ENCODE assay signal across 8 cellular contexts in the genomic region with DNA sequence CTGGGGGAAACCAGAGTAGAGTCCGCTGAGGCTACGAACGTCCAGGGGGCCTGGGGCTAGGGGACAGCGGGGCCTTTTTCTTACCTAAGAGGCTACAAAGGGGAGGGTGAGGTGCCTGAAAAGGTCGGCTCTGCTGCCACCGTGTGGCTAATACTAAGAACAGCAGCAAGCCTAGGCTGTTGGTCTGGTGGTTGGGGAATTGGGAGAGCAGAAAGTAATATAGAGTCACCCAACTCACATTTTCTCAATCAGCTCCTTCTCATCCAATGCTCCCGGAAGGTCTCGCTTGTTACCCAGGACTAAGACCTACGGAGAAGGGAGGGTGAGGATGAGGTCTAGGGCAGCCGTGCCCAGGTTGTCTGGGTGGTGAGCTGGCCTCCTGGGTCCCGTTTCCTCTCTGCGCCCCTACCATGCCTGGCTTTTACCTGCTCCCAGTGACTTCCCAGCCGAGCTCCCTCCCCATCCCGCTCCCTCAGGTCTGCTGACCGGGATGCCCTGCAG. TPM values are rescaled to one million over a fixed set of nuclear protein-coding genes. Genes with fewer than 3 reads are reported as not detected.
DNase-seq lines count a peak whose midpoint lies in the region; ATAC-seq, FAIRE-seq and TF ChIP-seq lines count a peak whose summit lies in the region.

No MANE protein-coding gene starts in this region.

- H3K27ac ChIP-seq in coronary artery = peak overlapping the region; percentile 55 to 65
- H3K27ac ChIP-seq in HepG2 (ENCODE audit: extremely low read length, insufficient read depth, low read length) = no peak overlapping the region

- no peaks in the 10 kb centered on the region for H3K9me3 ChIP-seq in HepG2 (ENCODE audit: low read length)

- intact Hi-C loops in HepG2 (cut with micrococcal nuclease; ENCODE audit: unreplicated experiment) = loop anchor here (1.0 kb wide), 2 partner anchors 13 to 136 kb away; a partner anchor contains a TSS

- H3K4me3 ChIP-seq in coronary artery = no peak overlapping the region
- no peak overlapping the region for H3K4me3 ChIP-seq in HepG2 (replicated peaks in 1 of 3; ENCODE audit: insufficient read depth in 1 of 3, low read depth in 2 of 3, low read length in 3 of 3)

- H3K9me3 Mint-ChIP-seq in stimulated activated naive B cell treated with anti-CD40 and anti-IgM and Interleukin-4, amounts not matched to agents 10 μg/mL and 1 μg/mL and 100 μg/mL, for 72 hours = no peaks in the 10 kb centered on the region

- no peak overlapping the region for H3K4me3 Mint-ChIP-seq in stimulated activated naive B cell treated with anti-CD40 and anti-IgM and Interleukin-4, amounts not matched to agents 10 μg/mL and 1 μg/mL and 100 μg/mL, for 72 hours

- peak; percentile 90 for FAIRE-seq in HepG2 (lab: Jason Lieb, UNC)

- H4K20me1 ChIP-seq in HepG2 (ENCODE audit: insufficient read depth, low read length) = 0 out of 2 replicates have a peak, but pooled peaks cover 5% of the 10 kb centered on the region

- H3K27ac Mint-ChIP-seq in stimulated activated naive B cell treated with anti-CD40 and anti-IgM and Interleukin-4, amounts not matched to agents 10 μg/mL and 1 μg/mL and 100 μg/mL, for 72 hours = no peak overlapping the region

- no peaks in the 10 kb centered on the region for H3K27me3 ChIP-seq in HepG2 (ENCODE audit: control insufficient read depth in 1 of 2, insufficient read depth in 2 of 2, low read length in 2 of 2)

- H3K36me3 ChIP-seq in HepG2 (replicated peaks in 1 of 2; ENCODE audit: control insufficient read depth in 1 of 2, insufficient read depth in 2 of 2, low read length in 2 of 2) = peaks cover 0 to 2% of the 10 kb centered on the region in 2 experiments; a peak in 1 of 5 replicates

- ATAC-seq in HG02852 (IDR thresholded peaks at IDR 0.05; ENCODE audit: unreplicated experiment) (peak; percentile 66), HepG2 (peak; percentile 92)
- peak; percentile 78 to 85 for ATAC-seq in activated CD4-positive, CD25-positive, alpha-beta regulatory T cell treated with anti-CD3 and anti-CD28 coated beads, Interleukin-2, amount 50 U/mL, for 24 hours
- peak; percentile 89 to 95 for ATAC-seq in stimulated activated naive B cell treated with anti-CD40 and anti-IgM and Interleukin-4, amounts not matched to agents 10 μg/mL and 1 μg/mL and 100 μg/mL, for 72 hours (replicated peaks)

- 0 out of 2 replicates have a peak, but pooled peaks cover 6% of the 10 kb centered on the region for H3K4me1 ChIP-seq in HepG2 (ENCODE audit: insufficient read depth, low read length)

- TF ChIP-seq CTCF in coronary artery (IDR thresholded peaks at IDR 0.05) = peak; percentile 82
- peak; percentile 86 for TF ChIP-seq CTCF in HepG2 (CRISPR knock-in tag; IDR thresholded peaks at IDR 0.05)

- BruUV-seq in HepG2 (replicated peaks; lab: Mats Ljungman, UMichigan) = no TSS peak

- no peak overlapping the region for H2AFZ ChIP-seq in HepG2 (ENCODE audit: low read length)

- no peak overlapping the region for H3K4me2 ChIP-seq in HepG2 (ENCODE audit: low read depth, low read length)

- CTCF ChIA-PET in HepG2 (lab: Yijun Ruan, JAX; ENCODE audit: low intra/inter-chr PET ratio, low total read pairs) = interaction anchor here (0.8 to 2.3 kb wide), 4 partner anchors 13 to 135 kb away, joined by 4 to 8 read pairs (median 5); a partner anchor contains a TSS

- WGBS in HepG2 (ENCODE audit: low lambda C conversion rate) = 26% methylated on average over 11 of the region's 15 CpGs

- no peak overlapping the region for H3K9ac ChIP-seq in HepG2 (ENCODE audit: insufficient read depth, low read depth, low read length)

- in situ Hi-C loops in HepG2 (cut with HindIII; ENCODE audit: extremely low pct_ligation_motif_present, low pct_unique_long_range_greater_than_20kb) = no loop called here

- TF ChIP-seq POLR2A in HepG2 (IDR thresholded peaks at IDR 0.05; ENCODE audit: insufficient read depth in 1 of 2, low read depth in 2 of 2, low read length in 2 of 2) = no peak

- POLR2A ChIA-PET in HepG2 (lab: Yijun Ruan, JAX) = interaction anchor here (1.8 kb wide), 1 partner anchor 125 kb away, joined by 5 read pairs; a partner anchor contains a TSS

- peak; percentile 58 for TF ChIP-seq RAD21 in HepG2 (CRISPR knock-in tag; IDR thresholded peaks at IDR 0.05)

- peak; percentile 72 for DNase-seq in ELR (ENCODE audit: low read depth)
- DNase-seq in NCI-H226 = peak; percentile 44
- no peak for DNase-seq in coronary artery (ENCODE audit: low spot score)
- peak; percentile 52 for DNase-seq in HepG2 (ENCODE audit: low spot score)
- DNase-seq in stimulated activated naive B cell treated with anti-CD40 and anti-IgM and Interleukin-4, amounts not matched to agents 10 μg/mL and 1 μg/mL and 100 μg/mL, for 72 hours = peak; percentile 32
- DNase-seq in ureter (ENCODE audit: low spot score) = no peak

- no peaks in the 10 kb centered on the region for H3K79me2 ChIP-seq in HepG2 (ENCODE audit: insufficient read depth, low read length)

- no peak for TF ChIP-seq EP300 in HepG2 (IDR thresholded peaks at IDR 0.05; ENCODE audit: low read depth in 2 of 2, low read length in 2 of 2)
- no peak for TF ChIP-seq EP300 in HepG2 (CRISPR knock-in tag; IDR thresholded peaks at IDR 0.05; ENCODE audit: borderline replicate concordance)

- peaks cover 22 to 46% of the 10 kb centered on the region in 2 donors for H3K36me3 Mint-ChIP-seq in stimulated activated naive B cell treated with anti-CD40 and anti-IgM and Interleukin-4, amounts not matched to agents 10 μg/mL and 1 μg/mL and 100 μg/mL, for 72 hours

- peaks cover 7 to 15% of the 10 kb centered on the region in 2 donors for H3K4me1 Mint-ChIP-seq in stimulated activated naive B cell treated with anti-CD40 and anti-IgM and Interleukin-4, amounts not matched to agents 10 μg/mL and 1 μg/mL and 100 μg/mL, for 72 hours

- H3K27me3 Mint-ChIP-seq in stimulated activated naive B cell treated with anti-CD40 and anti-IgM and Interleukin-4, amounts not matched to agents 10 μg/mL and 1 μg/mL and 100 μg/mL, for 72 hours = no peaks in the 10 kb centered on the region

RNA-seq across cellular contexts. Expression of a gene that starts 9.3 kb away (rescaled TPM):
- 2.2 and 2.7 TPM in 2 replicates for total RNA-seq in HepG2 (2016; rRNA removed; fragmentation: Illumina TruSeq; extraction: Trizol)
- 1.4 and 1.7 TPM in 2 replicates for total RNA-seq in HepG2 (2016; cell fraction: cytosol; rRNA removed; fragmentation: Illumina TruSeq; extraction: Trizol; ENCODE audit: low read depth)
- 2.3 and 3.0 TPM in 2 replicates for total RNA-seq in HepG2 (2016; cell fraction: insoluble cytoplasmic fraction; rRNA removed; fragmentation: Illumina TruSeq; extraction: Trizol)
- 2.9 and 3.5 TPM in 2 replicates for total RNA-seq in HepG2 (2016; cell fraction: membrane; rRNA removed; fragmentation: Illumina TruSeq; extraction: Trizol)
- total RNA-seq in HepG2 (2016; cell fraction: nucleus; rRNA removed; fragmentation: Illumina TruSeq; extraction: Trizol) = 1.8 and 1.9 TPM in 2 replicates
- polyA plus RNA-seq in HepG2 (2011; rRNA removed) = 18.8 and 23.4 TPM in 2 replicates
- polyA plus RNA-seq in HepG2 (2011; cell fraction: cytosol; rRNA removed) = 16.2 and 20.4 TPM in 2 replicates
- polyA plus RNA-seq in HepG2 (2011; cell fraction: nucleus; rRNA removed) = 14.8 and 15.5 TPM in 2 replicates
- polyA plus RNA-seq in HepG2 (2012) = 3.9 and 8.1 TPM in 2 replicates
- 1.6 and 2.1 TPM in 2 replicates for polyA plus RNA-seq in HepG2 (2016; cell fraction: cytosol; fragmentation: Illumina TruSeq; extraction: Trizol; ENCODE audit: low read depth)
- polyA plus RNA-seq in HepG2 (2016; cell fraction: insoluble cytoplasmic fraction; fragmentation: Illumina TruSeq; extraction: Trizol; ENCODE audit: low read depth) = 2.6 and 2.8 TPM in 2 replicates
- 1.9 and 2.2 TPM in 2 replicates for polyA plus RNA-seq in HepG2 (2016; cell fraction: membrane; fragmentation: Illumina TruSeq; extraction: Trizol; ENCODE audit: low read depth)
- 4.0 and 9.1 TPM in 2 replicates for polyA plus RNA-seq in HepG2 (2016; cell fraction: nucleus; fragmentation: Illumina TruSeq; extraction: Trizol; ENCODE audit: insufficient read depth, low read depth)
- polyA minus RNA-seq in HepG2 (2011; rRNA and poly(A)+ RNA removed; ENCODE audit: low replicate concordance) = 7.2 and 18.3 TPM in 2 replicates
- polyA minus RNA-seq in HepG2 (2011; cell fraction: cytosol; rRNA and poly(A)+ RNA removed) = 10.6 and 11.2 TPM in 2 replicates
- polyA minus RNA-seq in HepG2 (2011; cell fraction: nucleus; rRNA and poly(A)+ RNA removed) = 5.2 and 6.1 TPM in 2 replicates
- 79.5 TPM for total RNA-seq in ureter

RNA-seq across cellular contexts. Expression of a gene that starts 12.6 kb away (rescaled TPM):
- total RNA-seq in HepG2 (2016; rRNA removed; fragmentation: Illumina TruSeq; extraction: Trizol) = not detected in 2 replicates
- total RNA-seq in HepG2 (2016; cell fraction: cytosol; rRNA removed; fragmentation: Illumina TruSeq; extraction: Trizol; ENCODE audit: low read depth) = not detected in 2 replicates
- total RNA-seq in HepG2 (2016; cell fraction: insoluble cytoplasmic fraction; rRNA removed; fragmentation: Illumina TruSeq; extraction: Trizol) = not detected in 2 replicates
- total RNA-seq in HepG2 (2016; cell fraction: membrane; rRNA removed; fragmentation: Illumina TruSeq; extraction: Trizol) = not detected in 2 replicates
- not detected in 2 replicates for total RNA-seq in HepG2 (2016; cell fraction: nucleus; rRNA removed; fragmentation: Illumina TruSeq; extraction: Trizol)
- 0.12 and 0.13 TPM in 2 replicates for polyA plus RNA-seq in HepG2 (2011; rRNA removed)
- 0.08 and 0.09 TPM in 2 replicates for polyA plus RNA-seq in HepG2 (2011; cell fraction: cytosol; rRNA removed)
- 0.19 and 0.21 TPM in 2 replicates for polyA plus RNA-seq in HepG2 (2011; cell fraction: nucleus; rRNA removed)
- 0.03 and 0.05 TPM in 2 replicates for polyA plus RNA-seq in HepG2 (2012)
- polyA plus RNA-seq in HepG2 (2016; cell fraction: cytosol; fragmentation: Illumina TruSeq; extraction: Trizol; ENCODE audit: low read depth) = not detected in 2 replicates
- not detected in 2 replicates for polyA plus RNA-seq in HepG2 (2016; cell fraction: insoluble cytoplasmic fraction; fragmentation: Illumina TruSeq; extraction: Trizol; ENCODE audit: low read depth)
- not detected in 2 replicates for polyA plus RNA-seq in HepG2 (2016; cell fraction: membrane; fragmentation: Illumina TruSeq; extraction: Trizol; ENCODE audit: low read depth)
- not detected in 2 replicates for polyA plus RNA-seq in HepG2 (2016; cell fraction: nucleus; fragmentation: Illumina TruSeq; extraction: Trizol; ENCODE audit: insufficient read depth, low read depth)
- 0.20 and 0.21 TPM in 2 replicates for polyA minus RNA-seq in HepG2 (2011; rRNA and poly(A)+ RNA removed; ENCODE audit: low replicate concordance)
- not detected in 2 replicates for polyA minus RNA-seq in HepG2 (2011; cell fraction: cytosol; rRNA and poly(A)+ RNA removed)
- polyA minus RNA-seq in HepG2 (2011; cell fraction: nucleus; rRNA and poly(A)+ RNA removed) = 0.12 TPM in 1 of 2 replicates, not detected in the other
- 0.10 TPM for total RNA-seq in ureter

RNA-seq across cellular contexts. Expression of a gene that starts 25.1 kb away (rescaled TPM):
- total RNA-seq in HepG2 (2016; rRNA removed; fragmentation: Illumina TruSeq; extraction: Trizol) = not detected in 2 replicates
- total RNA-seq in HepG2 (2016; cell fraction: cytosol; rRNA removed; fragmentation: Illumina TruSeq; extraction: Trizol; ENCODE audit: low read depth) = 0.18 TPM in 1 of 2 replicates, not detected in the other
- total RNA-seq in HepG2 (2016; cell fraction: insoluble cytoplasmic fraction; rRNA removed; fragmentation: Illumina TruSeq; extraction: Trizol) = not detected in 2 replicates
- not detected in 2 replicates for total RNA-seq in HepG2 (2016; cell fraction: membrane; rRNA removed; fragmentation: Illumina TruSeq; extraction: Trizol)
- total RNA-seq in HepG2 (2016; cell fraction: nucleus; rRNA removed; fragmentation: Illumina TruSeq; extraction: Trizol) = not detected in 2 replicates
- polyA plus RNA-seq in HepG2 (2011; rRNA removed) = 0.05 TPM in 1 of 2 replicates, not detected in the other
- polyA plus RNA-seq in HepG2 (2011; cell fraction: cytosol; rRNA removed) = 0.12 and 0.15 TPM in 2 replicates
- 0.05 TPM in 1 of 2 replicates, not detected in the other for polyA plus RNA-seq in HepG2 (2011; cell fraction: nucleus; rRNA removed)
- not detected in 2 replicates for polyA plus RNA-seq in HepG2 (2012)
- polyA plus RNA-seq in HepG2 (2016; cell fraction: cytosol; fragmentation: Illumina TruSeq; extraction: Trizol; ENCODE audit: low read depth) = 0.06 and 0.08 TPM in 2 replicates
- polyA plus RNA-seq in HepG2 (2016; cell fraction: insoluble cytoplasmic fraction; fragmentation: Illumina TruSeq; extraction: Trizol; ENCODE audit: low read depth) = not detected in 2 replicates
- polyA plus RNA-seq in HepG2 (2016; cell fraction: membrane; fragmentation: Illumina TruSeq; extraction: Trizol; ENCODE audit: low read depth) = not detected in 2 replicates
- polyA plus RNA-seq in HepG2 (2016; cell fraction: nucleus; fragmentation: Illumina TruSeq; extraction: Trizol; ENCODE audit: insufficient read depth, low read depth) = not detected in 2 replicates
- 0.12 and 1.5 TPM in 2 replicates for polyA minus RNA-seq in HepG2 (2011; rRNA and poly(A)+ RNA removed; ENCODE audit: low replicate concordance)
- not detected in 2 replicates for polyA minus RNA-seq in HepG2 (2011; cell fraction: cytosol; rRNA and poly(A)+ RNA removed)
- polyA minus RNA-seq in HepG2 (2011; cell fraction: nucleus; rRNA and poly(A)+ RNA removed) = not detected in 2 replicates
- 4.2 TPM for total RNA-seq in ureter

RNA-seq across cellular contexts. Expression of a gene that starts 58.3 kb away (rescaled TPM):
- not detected in 2 replicates for total RNA-seq in HepG2 (2016; rRNA removed; fragmentation: Illumina TruSeq; extraction: Trizol)
- total RNA-seq in HepG2 (2016; cell fraction: cytosol; rRNA removed; fragmentation: Illumina TruSeq; extraction: Trizol; ENCODE audit: low read depth) = not detected in 2 replicates
- 0.04 TPM in 1 of 2 replicates, not detected in the other for total RNA-seq in HepG2 (2016; cell fraction: insoluble cytoplasmic fraction; rRNA removed; fragmentation: Illumina TruSeq; extraction: Trizol)
- total RNA-seq in HepG2 (2016; cell fraction: membrane; rRNA removed; fragmentation: Illumina TruSeq; extraction: Trizol) = not detected in 2 replicates
- not detected in 2 replicates for total RNA-seq in HepG2 (2016; cell fraction: nucleus; rRNA removed; fragmentation: Illumina TruSeq; extraction: Trizol)
- polyA plus RNA-seq in HepG2 (2011; rRNA removed) = 0.04 and 0.07 TPM in 2 replicates
- 0.03 and 0.05 TPM in 2 replicates for polyA plus RNA-seq in HepG2 (2011; cell fraction: cytosol; rRNA removed)
- 0.14 and 0.19 TPM in 2 replicates for polyA plus RNA-seq in HepG2 (2011; cell fraction: nucleus; rRNA removed)
- polyA plus RNA-seq in HepG2 (2012) = not detected in 2 replicates
- 0.03 TPM in 1 of 2 replicates, not detected in the other for polyA plus RNA-seq in HepG2 (2016; cell fraction: cytosol; fragmentation: Illumina TruSeq; extraction: Trizol; ENCODE audit: low read depth)
- not detected in 2 replicates for polyA plus RNA-seq in HepG2 (2016; cell fraction: insoluble cytoplasmic fraction; fragmentation: Illumina TruSeq; extraction: Trizol; ENCODE audit: low read depth)
- polyA plus RNA-seq in HepG2 (2016; cell fraction: membrane; fragmentation: Illumina TruSeq; extraction: Trizol; ENCODE audit: low read depth) = not detected in 2 replicates
- polyA plus RNA-seq in HepG2 (2016; cell fraction: nucleus; fragmentation: Illumina TruSeq; extraction: Trizol; ENCODE audit: insufficient read depth, low read depth) = not detected in 2 replicates
- polyA minus RNA-seq in HepG2 (2011; rRNA and poly(A)+ RNA removed; ENCODE audit: low replicate concordance) = 0.12 TPM in 1 of 2 replicates, not detected in the other
- not detected in 2 replicates for polyA minus RNA-seq in HepG2 (2011; cell fraction: cytosol; rRNA and poly(A)+ RNA removed)
- not detected in 2 replicates for polyA minus RNA-seq in HepG2 (2011; cell fraction: nucleus; rRNA and poly(A)+ RNA removed)
- total RNA-seq in ureter = 9.2 TPM

Comparison
In these comparisons a context has a peak if more than half of its experiments do, and no peak if none do; other contexts are left out.
1. DNase-seq: peak in ELR (single experiment), NCI-H226 (single experiment), HepG2 (single experiment) and stimulated activated naive B cell treated with anti-CD40 and anti-IgM and Interleukin-4, amounts not matched to agents 10 μg/mL and 1 μg/mL and 100 μg/mL, for 72 hours (single experiment); none in coronary artery (single experiment) and ureter (single experiment).
2. RNA of a gene that starts 9.3 kb away (total RNA-seq): 79.5 TPM in ureter (single experiment); 1.4 to 3.5 TPM in HepG2; every median in the first group is over 10 times any median in the second.
3. Peak in every context shown above with its lines, with median percentiles within 50 percentile points of each other: ATAC-seq.